Comparison of ENCODE assay signal across 1 cellular context in genomic region chr3:52790741-52791140, GRCh38.
TF ChIP-seq lines count a peak whose summit lies in the region.

No MANE protein-coding gene starts in this region.

TF ChIP-seq in HepG2, 621 proteins besides CTCF, POLR2A, EP300 and RAD21:
- no peak for TF ChIP-seq ZNF354B (CRISPR knock-in tag; IDR thresholded peaks at IDR 0.05)
- TF ChIP-seq BRCA1 (CRISPR knock-in tag; IDR thresholded peaks at IDR 0.05): no peak
- no peak for TF ChIP-seq CEBPG (CRISPR knock-in tag; IDR thresholded peaks at IDR 0.05)
- no peak for TF ChIP-seq BCL6 (CRISPR knock-in tag; IDR thresholded peaks at IDR 0.05)
- no peak for TF ChIP-seq IRF9 (CRISPR knock-in tag; IDR thresholded peaks at IDR 0.05; ENCODE audit: borderline replicate concordance)
